23 cellular contexts compared by ENCODE assay signal in genomic region chr11:72067676-72068075, GRCh38. TPM values are rescaled to one million over a fixed set of nuclear protein-coding genes. Genes with fewer than 3 reads are reported as not detected.
DNase-seq lines count a peak whose midpoint lies in the region; ATAC-seq and TF ChIP-seq lines count a peak whose summit lies in the region.
"Had no signal": no experiment of that assay in that cellular context is flagged by ENCODE, and none has a peak within 500 bp of the region (broad histone marks: within the 10 kb centered on the region; RNA-seq: fewer than 3 reads in every experiment).

No MANE protein-coding gene starts in this region.

- TF ChIP-seq CTCF in fibroblast of lung (conservative IDR thresholded peaks at IDR 0.05 in 1 of 2, IDR thresholded peaks at IDR 0.05 in 1 of 2; ENCODE audit: low read depth in 1 of 2, low read length in 2 of 2): no peak
- no peak for TF ChIP-seq CTCF in smooth muscle cell (IDR thresholded peaks at IDR 0.05; ENCODE audit: borderline replicate concordance, insufficient read depth, poor library complexity, severe bottlenecking)
- no peak for TF ChIP-seq CTCF in chondrocyte (IDR thresholded peaks at IDR 0.05)

- peak; percentile 43 for ATAC-seq in activated T-helper 17 cell treated with anti-CD3 and anti-CD28 coated beads, Interleukin-2, amount 50 U/mL, for 72 hours (replicated peaks)
- ATAC-seq: activated CD4-positive, alpha-beta T cell treated with anti-CD3 and anti-CD28 coated beads for 36 hours; psoas muscle had no signal

- H3K27me3 ChIP-seq in BLaER1 treated with 17β-estradiol and CSF1 and Interleukin-3, amounts not matched to agents 10 nM and 100 nM: no peaks in the 10 kb centered on the region
- H3K27me3 ChIP-seq in fibroblast of lung (ENCODE audit: control insufficient read depth, insufficient read depth, low read length): no peaks in the 10 kb centered on the region
- H3K27me3 ChIP-seq in smooth muscle cell (ENCODE audit: low read depth): no peaks in the 10 kb centered on the region

- peak overlapping the region in 10 of 11 experiments; percentile 74 to 91 (median 83); a peak in 17 of 22 replicates for H3K4me2 ChIP-seq in BLaER1 treated with 17β-estradiol and CSF1 and Interleukin-3, amounts not matched to agents 10 nM and 100 nM
- peak overlapping the region; percentile 36 for H3K4me2 ChIP-seq in fibroblast of lung (ENCODE audit: extremely low read depth, insufficient read depth, low read length)
- H3K4me2 ChIP-seq in smooth muscle cell: no peak overlapping the region

- H4K20me1 ChIP-seq in BLaER1 treated with 17β-estradiol and CSF1 and Interleukin-3, amounts not matched to agents 10 nM and 100 nM: peaks cover 0 to 51% (median 12%) of the 10 kb centered on the region in 11 experiments; a peak in 10 of 22 replicates
- H4K20me1 ChIP-seq in fibroblast of lung (ENCODE audit: control insufficient read depth, extremely low read depth, insufficient read depth, low read length) (no peaks in the 10 kb centered on the region), smooth muscle cell (ENCODE audit: low read depth) (no peaks in the 10 kb centered on the region)

- peaks cover 72% of the 10 kb centered on the region for H3K36me3 Mint-ChIP-seq in activated T-helper 17 cell treated with anti-CD3 and anti-CD28 coated beads, Interleukin-2, amount 50 U/mL, for 72 hours (ENCODE audit: low read depth)
- peaks cover 1% of the 10 kb centered on the region for H3K36me3 Mint-ChIP-seq in chondrocyte (ENCODE audit: low read depth)

- DNase-seq in fibroblast of lung (ENCODE audit: low read depth in 2 of 2): no peak
- no peak for DNase-seq in smooth muscle cell (lab: John Stamatoyannopoulos, UW; ENCODE audit: unreplicated experiment)
- DNase-seq in G401 (ENCODE audit: low spot score): no peak
- DNase-seq in globus pallidus (ENCODE audit: low spot score): no peak
- DNase-seq in epidermal melanocyte (ENCODE audit: insufficient read length, low spot score): no peak
- DNase-seq in chondrocyte (ENCODE audit: low spot score): no peak
- DNase-seq: activated CD4-positive, alpha-beta T cell treated with anti-CD3 and anti-CD28 coated beads for 36 hours; activated CD8-positive, alpha-beta memory T cell treated with anti-CD3 and anti-CD28 coated beads, Interleukin-2, amount 50 U/mL, for 48 hours; activated naive CD4-positive, alpha-beta T cell treated with Interleukin-2 at 50 U/mL for 16 hours; CD8-positive, alpha-beta memory T cell; cerebellar nuclear complex; HCEC 1CT; hypothalamus; NCI-H1930; NCI-H446 treated with DMSO at 0.1 percent for 48 hours; nephron progenitor cell; NK-92 treated with Interleukin-12 subunit alpha and Interleukin-12 subunit beta, amount 100 ng/mL, for 24 hours; psoas muscle had no signal

- in situ Hi-C loops in G401 (cut with HindIII; ENCODE audit: low sequenced_read_pairs): no loop called here

- H3K27me3 Mint-ChIP-seq in activated T-helper 17 cell treated with anti-CD3 and anti-CD28 coated beads, Interleukin-2, amount 50 U/mL, for 72 hours: no peaks in the 10 kb centered on the region
- H3K27me3 Mint-ChIP-seq in chondrocyte (ENCODE audit: low read depth): no peaks in the 10 kb centered on the region
- H3K27me3 Mint-ChIP-seq: activated CD4-positive, alpha-beta T cell treated with anti-CD3 and anti-CD28 coated beads for 36 hours; CD8-positive, alpha-beta memory T cell; memory B cell had no signal

- peak overlapping the region in 2 of 11 experiments; percentile 61 to 76; a peak in 3 of 22 replicates for H3K9ac ChIP-seq in BLaER1 treated with 17β-estradiol and CSF1 and Interleukin-3, amounts not matched to agents 10 nM and 100 nM
- no peak overlapping the region for H3K9ac ChIP-seq in fibroblast of lung (ENCODE audit: insufficient read depth, low read length)
- H3K9ac ChIP-seq in smooth muscle cell (ENCODE audit: low read depth): no peak overlapping the region

- H3K79me2 ChIP-seq in fibroblast of lung (ENCODE audit: control insufficient read depth, insufficient read depth, low read length) (peaks cover 50% of the 10 kb centered on the region), smooth muscle cell (ENCODE audit: low read depth) (peaks cover 71% of the 10 kb centered on the region)

- peaks cover 38% of the 10 kb centered on the region for H3K4me1 Mint-ChIP-seq in activated T-helper 17 cell treated with anti-CD3 and anti-CD28 coated beads, Interleukin-2, amount 50 U/mL, for 72 hours
- peaks cover 40% of the 10 kb centered on the region for H3K4me1 Mint-ChIP-seq in chondrocyte (ENCODE audit: low read depth)

- H3K27ac Mint-ChIP-seq in activated T-helper 17 cell treated with anti-CD3 and anti-CD28 coated beads, Interleukin-2, amount 50 U/mL, for 72 hours: peak overlapping the region; percentile 70
- H3K27ac Mint-ChIP-seq in chondrocyte (ENCODE audit: unreplicated experiment): no peak overlapping the region
- H3K27ac Mint-ChIP-seq: activated CD4-positive, alpha-beta T cell treated with anti-CD3 and anti-CD28 coated beads for 36 hours; memory B cell; nephron progenitor cell had no signal

- peaks cover 54 to 73% (median 62%) of the 10 kb centered on the region in 10 experiments for H3K4me1 ChIP-seq in BLaER1 treated with 17β-estradiol and CSF1 and Interleukin-3, amounts not matched to agents 10 nM and 100 nM
- peaks cover 27% of the 10 kb centered on the region for H3K4me1 ChIP-seq in fibroblast of lung (ENCODE audit: control insufficient read depth, extremely low read depth, insufficient read depth, low read length)
- H3K4me1 ChIP-seq in smooth muscle cell (ENCODE audit: low read depth): peaks cover 53% of the 10 kb centered on the region

- no peaks in the 10 kb centered on the region for H3K9me3 ChIP-seq in BLaER1 treated with 17β-estradiol and CSF1 and Interleukin-3, amounts not matched to agents 10 nM and 100 nM (replicated peaks in 1 of 11)
- no peaks in the 10 kb centered on the region for H3K9me3 ChIP-seq in fibroblast of lung (ENCODE audit: control insufficient read depth, insufficient read depth, low read depth, low read length)
- H3K9me3 ChIP-seq in smooth muscle cell (replicated peaks; ENCODE audit: low read depth): no peaks in the 10 kb centered on the region
- H3K9me3 ChIP-seq: psoas muscle had no signal

- peak overlapping the region in 4 of 11 experiments; percentile 20 to 89 (median 84); a peak in 3 of 22 replicates for H3K27ac ChIP-seq in BLaER1 treated with 17β-estradiol and CSF1 and Interleukin-3, amounts not matched to agents 10 nM and 100 nM
- H3K27ac ChIP-seq in fibroblast of lung (ENCODE audit: insufficient read depth, low read length) (no peak overlapping the region), smooth muscle cell (ENCODE audit: low read depth) (peak overlapping the region; percentile 99)

- peak overlapping the region in 2 of 10 experiments; percentile 50 to 60; a peak in 2 of 20 replicates for H3K4me3 ChIP-seq in BLaER1 treated with 17β-estradiol and CSF1 and Interleukin-3, amounts not matched to agents 10 nM and 100 nM
- H3K4me3 ChIP-seq in fibroblast of lung (replicated peaks in 1 of 4; ENCODE audit: control extremely low read depth in 1 of 4, insufficient read depth in 1 of 4, low read depth in 3 of 4, low read length in 4 of 4): no peak overlapping the region
- no peak overlapping the region for H3K4me3 ChIP-seq in smooth muscle cell
- H3K4me3 ChIP-seq: psoas muscle had no signal

- peaks cover 21% of the 10 kb centered on the region for H3F3A ChIP-seq in smooth muscle cell (ENCODE audit: low read depth)

- H2AFZ ChIP-seq in fibroblast of lung (ENCODE audit: low read length) (no peak overlapping the region), smooth muscle cell (ENCODE audit: low read depth) (no peak overlapping the region)

- H3K9me3 Mint-ChIP-seq in activated T-helper 17 cell treated with anti-CD3 and anti-CD28 coated beads, Interleukin-2, amount 50 U/mL, for 72 hours: no peaks in the 10 kb centered on the region
- no peaks in the 10 kb centered on the region for H3K9me3 Mint-ChIP-seq in chondrocyte (ENCODE audit: low read depth)
- H3K9me3 Mint-ChIP-seq: CD8-positive, alpha-beta memory T cell; memory B cell; nephron progenitor cell had no signal

- peak overlapping the region; percentile 21 for H3K4me3 Mint-ChIP-seq in activated T-helper 17 cell treated with anti-CD3 and anti-CD28 coated beads, Interleukin-2, amount 50 U/mL, for 72 hours
- no peak overlapping the region for H3K4me3 Mint-ChIP-seq in chondrocyte (ENCODE audit: unreplicated experiment)
- H3K4me3 Mint-ChIP-seq: activated CD4-positive, alpha-beta T cell treated with anti-CD3 and anti-CD28 coated beads for 36 hours; CD8-positive, alpha-beta memory T cell; memory B cell; nephron progenitor cell had no signal

- peaks cover 24 to 56% (median 51%) of the 10 kb centered on the region in 11 experiments; a peak in 21 of 22 replicates for H3K36me3 ChIP-seq in BLaER1 treated with 17β-estradiol and CSF1 and Interleukin-3, amounts not matched to agents 10 nM and 100 nM
- H3K36me3 ChIP-seq in fibroblast of lung (ENCODE audit: control insufficient read depth, insufficient read depth, low read length): peaks cover 2% of the 10 kb centered on the region
- no peaks in the 10 kb centered on the region for H3K36me3 ChIP-seq in smooth muscle cell (ENCODE audit: low read depth)

RNA-seq across cellular contexts. Expression of gene NUMA1, which starts 12.7 kb away (rescaled TPM):
- 100 to 1,000 TPM; 179 to 277 TPM for total RNA-seq in activated T-helper 17 cell treated with anti-CD3 and anti-CD28 coated beads, Interleukin-2, amount 50 U/mL, for 72 hours
- total RNA-seq in fibroblast of lung (190 and 247 TPM in 2 replicates), smooth muscle cell (79.4 and 107 TPM in 2 replicates), chondrocyte (112 to 133 TPM (median 119 TPM) in 3 replicates)
- polyA plus RNA-seq in fibroblast of lung (59.0 and 61.6 TPM in 2 replicates), smooth muscle cell (72.4 and 92.1 TPM in 2 replicates)
- polyA plus RNA-seq in fibroblast of lung (2012): 81.1 and 84.5 TPM in 2 replicates
- 259 and 321 TPM in 2 replicates for polyA minus RNA-seq in fibroblast of lung (ENCODE audit: low replicate concordance)
- 128 and 136 TPM in 2 replicates for total RNA-seq in G401 (2014; rRNA removed; shearing (Covaris generic))

RNA-seq across cellular contexts. Expression of gene LRRC51, which starts 13.0 kb away (rescaled TPM):
- 1 to 10 TPM; 3.3 to 5.4 TPM for total RNA-seq in activated T-helper 17 cell treated with anti-CD3 and anti-CD28 coated beads, Interleukin-2, amount 50 U/mL, for 72 hours
- 5.0 and 5.4 TPM in 2 replicates for total RNA-seq in fibroblast of lung
- polyA plus RNA-seq in fibroblast of lung: 6.9 and 8.9 TPM in 2 replicates
- polyA plus RNA-seq in fibroblast of lung (2012): 9.0 and 9.9 TPM in 2 replicates
- polyA minus RNA-seq in fibroblast of lung (ENCODE audit: low replicate concordance): 6.2 and 10.5 TPM in 2 replicates
- 1.1 and 3.4 TPM in 2 replicates for total RNA-seq in smooth muscle cell
- polyA plus RNA-seq in smooth muscle cell: 6.1 and 7.1 TPM in 2 replicates
- total RNA-seq in G401 (2014; rRNA removed; shearing (Covaris generic)): 7.1 and 10.8 TPM in 2 replicates
- 5.0 to 11.0 TPM (median 6.0 TPM) in 3 replicates for total RNA-seq in chondrocyte

RNA-seq across cellular contexts. Expression of gene LAMTOR1, which starts 35.4 kb away (rescaled TPM):
- 10 to 100 TPM; 53.4 to 69.1 TPM for total RNA-seq in activated T-helper 17 cell treated with anti-CD3 and anti-CD28 coated beads, Interleukin-2, amount 50 U/mL, for 72 hours
- total RNA-seq in fibroblast of lung (80.9 and 90.3 TPM in 2 replicates), smooth muscle cell (72.2 and 74.1 TPM in 2 replicates), chondrocyte (70.5 to 74.9 TPM (median 74.7 TPM) in 3 replicates)
- polyA plus RNA-seq in fibroblast of lung (137 and 183 TPM in 2 replicates), smooth muscle cell (117 and 148 TPM in 2 replicates)
- polyA plus RNA-seq in fibroblast of lung (2012): 152 and 213 TPM in 2 replicates
- 208 and 507 TPM in 2 replicates for polyA minus RNA-seq in fibroblast of lung (ENCODE audit: low replicate concordance)
- 185 and 194 TPM in 2 replicates for total RNA-seq in G401 (2014; rRNA removed; shearing (Covaris generic))

RNA-seq across cellular contexts. Expression of gene TOMT, which starts 38.0 kb away (rescaled TPM):
- under 1 TPM in 1 of 2 donors, not detected in 1; 0.26 TPM for total RNA-seq in activated T-helper 17 cell treated with anti-CD3 and anti-CD28 coated beads, Interleukin-2, amount 50 U/mL, for 72 hours
- total RNA-seq in fibroblast of lung (not detected in 2 replicates), smooth muscle cell (not detected in 2 replicates), chondrocyte (not detected in 3 replicates)
- polyA plus RNA-seq in fibroblast of lung (not detected in 2 replicates), smooth muscle cell (not detected in 2 replicates)
- not detected in 2 replicates for polyA plus RNA-seq in fibroblast of lung (2012)
- polyA minus RNA-seq in fibroblast of lung (ENCODE audit: low replicate concordance): not detected in 2 replicates
- total RNA-seq in G401 (2014; rRNA removed; shearing (Covaris generic)): not detected in 2 replicates
- total RNA-seq: activated CD4-positive, alpha-beta T cell treated with anti-CD3 and anti-CD28 coated beads for 36 hours; CD8-positive, alpha-beta memory T cell; psoas muscle; RPMI7951 had no signal
- polyA plus RNA-seq: CD8-positive, alpha-beta memory T cell; keratinocyte; psoas muscle had no signal

RNA-seq across cellular contexts. Expression of gene ANAPC15, which starts 44.8 kb away (rescaled TPM):
- total RNA-seq in activated T-helper 17 cell treated with anti-CD3 and anti-CD28 coated beads, Interleukin-2, amount 50 U/mL, for 72 hours: 10 to 100 TPM; 35.5 to 65.6 TPM
- total RNA-seq in fibroblast of lung: 20.8 and 24.8 TPM in 2 replicates
- polyA plus RNA-seq in fibroblast of lung: 97.2 and 174 TPM in 2 replicates
- polyA plus RNA-seq in fibroblast of lung (2012): 67.6 and 112 TPM in 2 replicates
- polyA minus RNA-seq in fibroblast of lung (ENCODE audit: low replicate concordance): 10.2 and 60.4 TPM in 2 replicates
- 12.2 and 19.0 TPM in 2 replicates for total RNA-seq in smooth muscle cell
- 42.2 and 51.9 TPM in 2 replicates for polyA plus RNA-seq in smooth muscle cell
- 19.5 and 28.7 TPM in 2 replicates for total RNA-seq in G401 (2014; rRNA removed; shearing (Covaris generic))
- 36.0 to 39.7 TPM (median 37.6 TPM) in 3 replicates for total RNA-seq in chondrocyte
